ENCODE assay signal across 11 cellular contexts in the genomic region with DNA sequence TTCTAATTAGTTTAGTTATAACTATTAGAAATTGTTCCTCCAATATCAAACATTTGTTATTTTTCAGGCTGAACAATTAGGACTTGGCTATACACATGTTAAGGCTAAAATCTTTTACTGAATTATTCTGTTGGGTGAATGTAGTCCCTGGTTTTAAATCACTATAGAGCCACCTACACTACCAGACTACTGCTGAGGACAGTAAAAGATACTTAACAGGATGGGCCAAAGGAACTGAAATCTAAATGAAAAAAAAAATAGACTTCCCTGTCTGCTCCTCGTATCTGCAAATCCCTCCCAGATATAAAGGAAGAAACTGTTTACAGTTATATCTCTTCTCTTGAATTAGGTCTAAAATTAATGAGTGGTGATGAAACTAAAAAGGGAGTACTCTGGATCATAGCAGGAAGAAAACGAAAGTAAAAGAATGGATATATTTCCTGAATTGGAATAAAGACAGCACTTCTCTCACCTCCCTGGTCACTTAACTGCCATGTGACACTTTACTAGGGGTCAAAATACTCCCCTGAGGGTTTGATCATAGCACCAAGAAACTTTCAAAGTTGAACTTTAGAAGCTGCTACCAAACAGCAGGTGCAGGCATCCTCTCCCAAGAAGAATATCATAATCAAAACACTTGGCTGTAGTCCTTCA. TPM values are rescaled to one million over a fixed set of nuclear protein-coding genes. Genes with fewer than 3 reads are reported as not detected.
DNase-seq lines count a peak whose midpoint lies in the region; ATAC-seq, FAIRE-seq and TF ChIP-seq lines count a peak whose summit lies in the region.
"Had no signal": no experiment of that assay in that cellular context is flagged by ENCODE, and none has a peak within 500 bp of the region (broad histone marks: within the 10 kb centered on the region; RNA-seq: fewer than 3 reads in every experiment).

No MANE protein-coding gene starts in this region.

- H3K27ac ChIP-seq in sigmoid colon, result peak overlapping the region; percentile 1 to 52 (median 28)

- H3K36me3 ChIP-seq in sigmoid colon (no peaks in the 10 kb centered on the region), BE2C (no peaks in the 10 kb centered on the region)

- no peak for TF ChIP-seq EP300 in sigmoid colon (IDR thresholded peaks at IDR 0.05)

- DNase-seq in GM12892 (ENCODE audit: insufficient read length) (no peak), SK-MEL-5 (ENCODE audit: low read depth, low spot score) (peak; percentile 9), hepatic stellate cell (ENCODE audit: low spot score) (peak; percentile 14), sigmoid colon (no peak), COR-L47 (lab: John Stamatoyannopoulos, UW) (no peak), BE2C (no peak)
- DNase-seq: activated CD4-positive, alpha-beta memory T cell treated with anti-CD3 and anti-CD28 coated beads for 36 hours; amygdala had no signal

- TF ChIP-seq CTCF in sigmoid colon (IDR thresholded peaks at IDR 0.05) (no peak), BE2C (IDR thresholded peaks at IDR 0.05; ENCODE audit: low read depth, low read length) (no peak)

- intact Hi-C loops in sigmoid colon (cut with DNase I), result no loop called here

- TF ChIP-seq POLR2A in GM12892 (IDR thresholded peaks at IDR 0.05; ENCODE audit: low read depth, low read length) (no peak), sigmoid colon (IDR thresholded peaks at IDR 0.05) (no peak)

- H3K4me1 ChIP-seq in sigmoid colon (peaks cover 0 to 25% (median 12%) of the 10 kb centered on the region in 4 donors), BE2C (no peaks in the 10 kb centered on the region)

- in situ Hi-C loops in SK-MEL-5 (cut with HindIII; ENCODE audit: low pct_unique_long_range_greater_than_20kb, low sequenced_read_pairs), result no loop called here

- H3K27me3 ChIP-seq in sigmoid colon (no peaks in the 10 kb centered on the region), BE2C (no peaks in the 10 kb centered on the region)

- H3K4me3 ChIP-seq in sigmoid colon, result peak overlapping the region in 3 of 4 donors; percentile 8 to 26 (median 18)
- H3K4me3 ChIP-seq in BE2C (ENCODE audit: low read depth, low read length), result no peak overlapping the region
- H3K4me3 ChIP-seq: lung had no signal

- WGBS in sigmoid colon, 2 donors, result 8 to 21% methylated on average over 2 of the region's 2 CpGs

- ATAC-seq in GM19455 (IDR thresholded peaks at IDR 0.05; ENCODE audit: unreplicated experiment) (no peak), HG03378 (IDR thresholded peaks at IDR 0.05; ENCODE audit: unreplicated experiment) (no peak)

- no peaks in the 10 kb centered on the region for H3K9me3 ChIP-seq in sigmoid colon
- no peaks in the 10 kb centered on the region for H3K9me3 ChIP-seq in BE2C

- FAIRE-seq in GM12892 (lab: Jason Lieb, UNC), result peak; percentile 51

RNA-seq across cellular contexts. Expression of a gene that starts 12.7 kb away (rescaled TPM):
- polyA plus RNA-seq in GM12892 (2012; ENCODE audit: missing spikeins), result 23.2 TPM
- total RNA-seq in SK-MEL-5 (2014; rRNA removed; shearing (Covaris generic)), result 6.8 and 10.7 TPM in 2 replicates
- 22.3 and 22.4 TPM in 2 replicates for polyA plus RNA-seq in SK-MEL-5 (2015; cell fraction: cytosol; rRNA removed)
- polyA plus RNA-seq in SK-MEL-5 (2015; cell fraction: nucleus; rRNA removed), result 10.9 and 14.5 TPM in 2 replicates
- total RNA-seq in sigmoid colon, result 100 to 1,000 TPM in 3 of 4 donors, 10 to 100 TPM in 1; 89.7 to 122 (median 111) TPM
- polyA plus RNA-seq in sigmoid colon, result 10 to 100 TPM; 28.4 to 42.0 (median 33.5) TPM
- 37.1 TPM for polyA plus RNA-seq in BE2C (2012; ENCODE audit: insufficient read depth, insufficient read length, low read depth)

Comparison
In these comparisons a context has a peak if more than half of its experiments do, and no peak if none do; other contexts are left out.
1. DNase-seq: peak in SK-MEL-5 (single experiment) and hepatic stellate cell (single experiment); none in GM12892 (single experiment), sigmoid colon (single experiment), COR-L47 (single experiment) and BE2C (single experiment).